In genomic region chr3:79001255-79001654, GRCh38 we compare ENCODE assay signal across 26 cellular contexts.
"Had no signal": no experiment of that assay in that cellular context is flagged by ENCODE, and none has a peak within 500 bp of the region (broad histone marks: within the 10 kb centered on the region; RNA-seq: fewer than 3 reads in every experiment).

No MANE protein-coding gene starts in this region.

- ATAC-seq: stimulated activated effector memory CD8-positive, alpha-beta T cell treated with anti-CD3 and anti-CD28 coated beads, Interleukin-12 subunit alpha, Interleukin-12 subunit beta, amount 100 ng/mL, for 72 hours; stimulated activated memory B cell treated with anti-CD40 and anti-IgM and Interleukin-4, amounts not matched to agents 10 μg/mL and 1 μg/mL and 100 μg/mL, for 72 hours; stimulated activated naive B cell treated with anti-CD40 and anti-IgM and Interleukin-4, amounts not matched to agents 10 μg/mL and 1 μg/mL and 100 μg/mL, for 72 hours; stimulated activated naive CD8-positive, alpha-beta T cell treated with anti-CD3 and anti-CD28 coated beads, Interleukin-15, amount 100 ng/mL, for 72 hours; stimulated activated naive CD8-positive, alpha-beta T cell treated with anti-CD3 and anti-CD28 coated beads, Interleukin-15, Interleukin-2, amounts not matched to agents 100 U/mL and 50 U/mL, for 24 hours; upper lobe of right lung had no signal

- H3K27ac ChIP-seq: stomach, suprapubic skin, testis, thoracic aorta, thyroid gland, tibial artery, tibial nerve, transverse colon, upper lobe of left lung, upper lobe of right lung, uterus, vagina had no signal

- H3K36me3 ChIP-seq: stomach, suprapubic skin, thoracic aorta, thyroid gland, tibial artery, tibial nerve, transverse colon, upper lobe of left lung, upper lobe of right lung, uterus, vagina had no signal

- H3K4me3 ChIP-seq: stomach, suprapubic skin, testis, thoracic aorta, thyroid gland, tibial artery, tibial nerve, transverse colon, upper lobe of left lung, upper lobe of right lung, uterus, vagina had no signal

- H3K27me3 ChIP-seq: stomach, suprapubic skin, testis, thyroid gland, tibial artery, tibial nerve, transverse colon, upper lobe of left lung, upper lobe of right lung, uterus, vagina had no signal

- H3K9me3 ChIP-seq: stomach, suprapubic skin, testis, thoracic aorta, thyroid gland, tibial artery, transverse colon, upper lobe of left lung, upper lobe of right lung, uterus, vagina had no signal

- H3K4me1 ChIP-seq: stomach, suprapubic skin, testis, thyroid gland, tibial artery, transverse colon, upper lobe of left lung, upper lobe of right lung, uterus had no signal

- FAIRE-seq: urothelium cell line had no signal

- DNase-seq: stimulated activated CD4-positive, alpha-beta T cell treated with anti-CD3 and anti-CD28 coated beads, Interleukin-2, amount 100 ng/mL, for 48 hours; stimulated activated CD4-positive, alpha-beta T cell treated with anti-CD3 and anti-CD28 coated beads, Interleukin-4, amount 100 ng/mL, for 1 hour; stimulated activated CD4-positive, alpha-beta T cell treated with anti-CD3 and anti-CD28 coated beads, Interleukin-4, amount 100 ng/mL, for 24 hours; stimulated activated CD4-positive, alpha-beta T cell treated with anti-CD3 and anti-CD28 coated beads, Interleukin-4, amount 100 ng/mL, for 4 hours; stimulated activated CD8-positive, alpha-beta memory T cell treated with anti-CD3 and anti-CD28 coated beads, Interleukin-4, amount 100 ng/mL, for 48 hours; stimulated activated naive B cell treated with anti-CD40 and anti-IgM and Interleukin-4, amounts not matched to agents 10 μg/mL and 1 μg/mL and 100 μg/mL, for 72 hours; stimulated activated naive CD4-positive, alpha-beta T cell; stimulated activated naive CD4-positive, alpha-beta T cell treated with Interleukin-2 at 50 U/mL for 16 hours; stimulated activated naive CD8-positive, alpha-beta T cell treated with anti-CD3 and anti-CD28 coated beads, Interleukin-15, amount 100 ng/mL, for 72 hours; stimulated activated naive CD8-positive, alpha-beta T cell treated with anti-CD3 and anti-CD28 coated beads, Interleukin-15, Interleukin-2, amounts not matched to agents 100 U/mL and 50 U/mL, for 24 hours; stomach; substantia nigra; testis; thyroid gland; tibial artery; transverse colon; upper lobe of left lung; upper lobe of right lung; uterus had no signal
